16 cellular contexts compared by ENCODE assay signal in the genomic region with DNA sequence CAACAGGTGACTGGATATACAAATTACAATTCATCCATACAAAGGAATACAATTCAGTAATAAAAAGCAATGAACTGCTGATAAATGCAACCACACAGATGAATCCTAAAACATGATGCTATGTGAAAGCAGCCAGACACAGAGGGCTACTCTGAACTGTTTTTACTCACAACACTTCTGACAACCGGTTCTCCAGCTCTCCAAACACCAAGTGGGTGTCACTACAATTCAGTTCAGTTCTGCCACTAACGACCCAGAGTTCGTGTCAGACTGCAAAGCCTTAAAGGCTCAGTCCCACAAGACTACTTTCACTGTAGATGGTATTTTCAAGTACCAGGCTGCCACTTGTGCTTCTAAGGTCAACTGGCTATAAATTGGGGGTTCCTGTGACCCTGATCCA.
"Had no signal": no experiment of that assay in that cellular context is flagged by ENCODE, and none has a peak within 500 bp of the region (broad histone marks: within the 10 kb centered on the region; RNA-seq: fewer than 3 reads in every experiment).

No MANE protein-coding gene starts in this region.

- H3K9me3 Mint-ChIP-seq: activated naive CD8-positive, alpha-beta T cell treated with anti-CD3 and anti-CD28 coated beads, Interleukin-2, amount 50 U/mL, for 24 hours; dendritic cell treated with granulocyte-macrophage colony-stimulating factor and Interleukin-4, amounts not matched to agents 40 ng/mL and 50 ng/mL, for 4 days; effector memory CD8-positive, alpha-beta T cell; memory B cell; naive thymus-derived CD8-positive, alpha-beta T cell had no signal

- FAIRE-seq: islet of Langerhans had no signal

- H3K27ac ChIP-seq: tibial artery, vagina had no signal

- H3K27me3 ChIP-seq: tibial artery, vagina had no signal

- H3K4me3 Mint-ChIP-seq: activated naive CD8-positive, alpha-beta T cell treated with anti-CD3 and anti-CD28 coated beads, Interleukin-2, amount 50 U/mL, for 24 hours; dendritic cell treated with granulocyte-macrophage colony-stimulating factor and Interleukin-4, amounts not matched to agents 40 ng/mL and 50 ng/mL, for 4 days; effector memory CD8-positive, alpha-beta T cell; memory B cell; naive thymus-derived CD8-positive, alpha-beta T cell; stimulated activated naive B cell treated with anti-CD40 and anti-IgM and Interleukin-4, amounts not matched to agents 10 μg/mL and 1 μg/mL and 100 μg/mL, for 72 hours had no signal

- H3K4me1 ChIP-seq: tibial artery, vagina had no signal

- H3K27me3 Mint-ChIP-seq: memory B cell had no signal

- H3K9me3 ChIP-seq: tibial artery, vagina had no signal

- H3K36me3 ChIP-seq: tibial artery, vagina had no signal

- ATAC-seq: activated CD4-positive, CD25-positive, alpha-beta regulatory T cell treated with anti-CD3 and anti-CD28 coated beads, Interleukin-2, amount 50 U/mL, for 24 hours; activated naive CD8-positive, alpha-beta T cell treated with anti-CD3 and anti-CD28 coated beads, Interleukin-2, amount 50 U/mL, for 24 hours; effector memory CD8-positive, alpha-beta T cell; left lobe of liver; naive thymus-derived CD8-positive, alpha-beta T cell; stimulated activated naive B cell treated with anti-CD40 and anti-IgM and Interleukin-4, amounts not matched to agents 10 μg/mL and 1 μg/mL and 100 μg/mL, for 72 hours had no signal

- DNase-seq: activated CD4-positive, alpha-beta T cell treated with anti-CD3 and anti-CD28 coated beads, Interleukin-2, amount 50 U/mL, for 1 hour; activated naive CD4-positive, alpha-beta T cell treated with Interleukin-2 at 50 U/mL for 16 hours; activated naive CD8-positive, alpha-beta T cell treated with anti-CD3 and anti-CD28 coated beads, Interleukin-2, amount 50 U/mL, for 24 hours; aorta; effector memory CD8-positive, alpha-beta T cell; erythroblast; naive thymus-derived CD8-positive, alpha-beta T cell; stimulated activated CD4-positive, alpha-beta T cell treated with anti-CD3 and anti-CD28 coated beads, Interleukin-2, amount 100 ng/mL, for 48 hours; stimulated activated naive B cell treated with anti-CD40 and anti-IgM and Interleukin-4, amounts not matched to agents 10 μg/mL and 1 μg/mL and 100 μg/mL, for 72 hours; tibial artery had no signal

- H3K4me3 ChIP-seq: tibial artery, vagina had no signal

- H3K27ac Mint-ChIP-seq: activated naive CD8-positive, alpha-beta T cell treated with anti-CD3 and anti-CD28 coated beads, Interleukin-2, amount 50 U/mL, for 24 hours; dendritic cell treated with granulocyte-macrophage colony-stimulating factor and Interleukin-4, amounts not matched to agents 40 ng/mL and 50 ng/mL, for 4 days; effector memory CD8-positive, alpha-beta T cell; memory B cell; stimulated activated naive B cell treated with anti-CD40 and anti-IgM and Interleukin-4, amounts not matched to agents 10 μg/mL and 1 μg/mL and 100 μg/mL, for 72 hours had no signal

- H3K36me3 Mint-ChIP-seq: memory B cell; naive thymus-derived CD8-positive, alpha-beta T cell; stimulated activated naive B cell treated with anti-CD40 and anti-IgM and Interleukin-4, amounts not matched to agents 10 μg/mL and 1 μg/mL and 100 μg/mL, for 72 hours had no signal
